Comparison of ENCODE assay signal across 14 cellular contexts in genomic region chr7:91239171-91239604, GRCh38. TPM values are rescaled to one million over a fixed set of nuclear protein-coding genes. Genes with fewer than 3 reads are reported as not detected.
A peak's percentile ranks its signal among the peaks of the same experiment; 100 is the strongest.
DNase-seq lines count a peak whose midpoint lies in the region; ATAC-seq, FAIRE-seq and TF ChIP-seq lines count a peak whose summit lies in the region.
"Had no signal": no experiment of that assay in that cellular context is flagged by ENCODE, and none has a peak within 500 bp of the region (broad histone marks: within the 10 kb centered on the region; RNA-seq: fewer than 3 reads in every experiment).

No MANE protein-coding gene starts in this region.

- no peak for FAIRE-seq in keratinocyte (lab: Jason Lieb, UNC)

- in situ Hi-C loops in KBM-7 (cut with MboI; ENCODE audit: low pct_unique_long_range_greater_than_20kb, low sequenced_read_pairs): no loop called here

- H3K4me1 ChIP-seq in keratinocyte (ENCODE audit: control insufficient read depth, extremely low read depth, insufficient read depth, low read length): peaks cover 4% of the 10 kb centered on the region
- H3K4me1 ChIP-seq: BLaER1 had no signal

- no peak overlapping the region for H3K4me2 ChIP-seq in keratinocyte (ENCODE audit: control insufficient read depth, extremely low read depth, insufficient read depth, low read depth, low read length)
- H3K4me2 ChIP-seq: BLaER1 had no signal

- H3K36me3 ChIP-seq in keratinocyte (ENCODE audit: control insufficient read depth in 2 of 2, extremely low read depth in 1 of 2, insufficient read depth in 2 of 2, low read length in 2 of 2): no peaks in the 10 kb centered on the region
- H3K36me3 ChIP-seq: BLaER1 had no signal

- no peaks in the 10 kb centered on the region for H3K27me3 ChIP-seq in keratinocyte (ENCODE audit: control insufficient read depth, extremely low read depth, insufficient read depth, low read length)
- H3K27me3 ChIP-seq: BLaER1 had no signal

- ATAC-seq in HG03439 (IDR thresholded peaks at IDR 0.05; ENCODE audit: unreplicated experiment): no peak

- no peaks in the 10 kb centered on the region for H4K20me1 ChIP-seq in keratinocyte (ENCODE audit: control insufficient read depth, extremely low read depth, insufficient read depth, low read length)
- H4K20me1 ChIP-seq: BLaER1 had no signal

- peak; percentile 32 for DNase-seq in AG08396 (ENCODE audit: low spot score)
- DNase-seq in KBM-7: peak; percentile 35
- DNase-seq in astrocyte of the hippocampus (ENCODE audit: low read depth, low spot score): peak; percentile 75
- DNase-seq in keratinocyte (ENCODE audit: low read depth, low spot score): no peak
- DNase-seq in NCI-H82 treated with DMSO at 0.1 percent for 48 hours (lab: John Stamatoyannopoulos, UW; ENCODE audit: unreplicated experiment): no peak
- DNase-seq in SK-N-DZ (ENCODE audit: low spot score): no peak
- no peak for DNase-seq in NCI-H526 (lab: John Stamatoyannopoulos, UW)
- DNase-seq: activated CD4-positive, alpha-beta T cell treated with anti-CD3 and anti-CD28 coated beads, Interleukin-2, amount 50 U/mL, for 48 hours; activated naive CD4-positive, alpha-beta T cell treated with anti-CD3 and anti-CD28 coated beads, Interleukin-2, amount 10 ng/mL, durations not matched to agents 7 days and 5 days; endodermal cell; NCI-H2029 treated with DMSO at 0.1 percent for 48 hours; RPMI8226 had no signal

- H3K27ac ChIP-seq in keratinocyte (ENCODE audit: control insufficient read depth, insufficient read depth, low read length): no peak overlapping the region
- H3K27ac ChIP-seq: BLaER1 had no signal

- H2AFZ ChIP-seq in keratinocyte (ENCODE audit: control insufficient read depth, low read length): peak overlapping the region; percentile 74

- no peaks in the 10 kb centered on the region for H3K9me3 ChIP-seq in keratinocyte (ENCODE audit: control insufficient read depth, low read depth, low read length)
- H3K9me3 ChIP-seq: BLaER1 had no signal

- no peak overlapping the region for H3K4me3 ChIP-seq in keratinocyte (ENCODE audit: control insufficient read depth in 2 of 3, extremely low read depth in 1 of 3, insufficient read depth in 2 of 3, low read depth in 1 of 3, low read length in 3 of 3)
- H3K4me3 ChIP-seq: BLaER1 had no signal

- TF ChIP-seq CTCF in keratinocyte (optimal IDR thresholded peaks at IDR 0.05 in 1 of 3, IDR thresholded peaks at IDR 0.05 in 1 of 3, conservative IDR thresholded peaks at IDR 0.05 in 1 of 3; ENCODE audit: extremely low read depth in 1 of 3, insufficient read depth in 2 of 3, low read length in 3 of 3): no peak

- no peak overlapping the region for H3K9ac ChIP-seq in keratinocyte (ENCODE audit: control insufficient read depth, extremely low read depth, insufficient read depth, low read length)
- H3K9ac ChIP-seq: BLaER1 had no signal

- dilution Hi-C loops in keratinocyte (cut with MboI; ENCODE audit: extremely low pct_ligation_motif_present, low sequenced_read_pairs): no loop called here

- H3K9me1 ChIP-seq in keratinocyte (ENCODE audit: control insufficient read depth, extremely low read depth, insufficient read depth, low read length): no peaks in the 10 kb centered on the region

- no peaks in the 10 kb centered on the region for H3K79me2 ChIP-seq in keratinocyte (ENCODE audit: control insufficient read depth, insufficient read depth, low read length)

RNA-seq across cellular contexts. Expression of gene FZD1, which starts 25.0 kb away (rescaled TPM):
- 1.3 to 1.5 TPM (median 1.3 TPM) in 3 replicates for polyA plus RNA-seq in keratinocyte
- 0.46 TPM for polyA plus RNA-seq in keratinocyte (2011; ENCODE audit: low read depth)
- 0.81 and 1.1 TPM in 2 replicates for polyA plus RNA-seq in keratinocyte (2011; cell fraction: cytosol; rRNA removed)
- polyA plus RNA-seq in keratinocyte (2011; cell fraction: nucleus; rRNA removed): 1.8 and 2.2 TPM in 2 replicates
- polyA plus RNA-seq in keratinocyte (2012; ENCODE audit: low replicate concordance): 1.5 and 1.6 TPM in 2 replicates
- polyA minus RNA-seq in keratinocyte: 1.8 to 2.6 TPM (median 2.0 TPM) in 3 replicates
- 4.0 TPM for polyA minus RNA-seq in keratinocyte (2011; cell fraction: cytosol; rRNA and poly(A)+ RNA removed)
- polyA minus RNA-seq in keratinocyte (2011; cell fraction: nucleus; rRNA and poly(A)+ RNA removed): 4.1 and 4.2 TPM in 2 replicates
- 7.2 and 8.8 TPM in 2 replicates for polyA plus RNA-seq in SK-N-DZ (2014; cell fraction: cytosol; rRNA removed)
- 4.0 and 6.0 TPM in 2 replicates for polyA plus RNA-seq in SK-N-DZ (2014; cell fraction: nucleus; rRNA removed)

Comparison
In these comparisons a context has a peak if more than half of its experiments do, and no peak if none do; other contexts are left out.
1. DNase-seq: peak in AG08396 (single experiment), KBM-7 (single experiment) and astrocyte of the hippocampus (single experiment); none in keratinocyte (single experiment), NCI-H82 treated with DMSO at 0.1 percent for 48 hours (single experiment), SK-N-DZ (single experiment) and NCI-H526 (0 of 2).